ENCODE assay signal across 1 cellular context in genomic region chr9:37986001-37986400, GRCh38.
TF ChIP-seq lines count a peak whose summit lies in the region.

No MANE protein-coding gene starts in this region.

TF ChIP-seq in H1, 55 proteins besides CTCF, POLR2A, EP300 and RAD21:
- TF ChIP-seq SUZ12 (IDR thresholded peaks at IDR 0.05; ENCODE audit: low read length), result no peak
- no peak for TF ChIP-seq YY1 (IDR thresholded peaks at IDR 0.05; ENCODE audit: low read depth, low read length)
- no peak for TF ChIP-seq HDAC2 (IDR thresholded peaks at IDR 0.05; ENCODE audit: borderline replicate concordance in 1 of 2, low read depth in 2 of 2, low read length in 2 of 2)
- TF ChIP-seq CREB1 (IDR thresholded peaks at IDR 0.05), result no peak
- TF ChIP-seq POLR2AphosphoS5 (IDR thresholded peaks at IDR 0.05; ENCODE audit: low read depth, low read length), result no peak
- no peak for TF ChIP-seq CTBP2 (IDR thresholded peaks at IDR 0.05; ENCODE audit: borderline replicate concordance, insufficient read depth, insufficient read length, low read length)
- TF ChIP-seq ATF3 (IDR thresholded peaks at IDR 0.05; ENCODE audit: insufficient read depth, low read depth, low read length), result no peak
- TF ChIP-seq SAP30 (IDR thresholded peaks at IDR 0.05; ENCODE audit: insufficient read depth, insufficient replicate concordance, low read length), result no peak
- no peak for TF ChIP-seq CHD7 (IDR thresholded peaks at IDR 0.05; ENCODE audit: insufficient replicate concordance, low read length)
- TF ChIP-seq GTF2F1 (IDR thresholded peaks at IDR 0.05; ENCODE audit: borderline replicate concordance, low read depth, low read length), result no peak
- no peak for TF ChIP-seq POU5F1 (IDR thresholded peaks at IDR 0.05; ENCODE audit: low read depth, low read length)
- no peak for TF ChIP-seq SP1 (IDR thresholded peaks at IDR 0.05; ENCODE audit: low read depth, low read length)
- no peak for TF ChIP-seq SIRT6 (IDR thresholded peaks at IDR 0.05; ENCODE audit: low read length)
- TF ChIP-seq ASH2L (IDR thresholded peaks at IDR 0.05; ENCODE audit: low read length), result no peak
- TF ChIP-seq TAF1 (IDR thresholded peaks at IDR 0.05; ENCODE audit: low read depth, low read length), result no peak
- TF ChIP-seq CEBPB (IDR thresholded peaks at IDR 0.05; ENCODE audit: low read depth, low read length), result no peak
- TF ChIP-seq RBBP5 (IDR thresholded peaks at IDR 0.05; ENCODE audit: borderline replicate concordance, low read depth, low read length), result no peak
- no peak for TF ChIP-seq BRCA1 (IDR thresholded peaks at IDR 0.05; ENCODE audit: low read depth, low read length)
- TF ChIP-seq PHF8 (conservative IDR thresholded peaks at IDR 0.05; ENCODE audit: low read depth, low read length), result no peak
- no peak for TF ChIP-seq CHD2 (IDR thresholded peaks at IDR 0.05; ENCODE audit: low read length)
